ENCODE assay signal across 11 cellular contexts in the genomic region with DNA sequence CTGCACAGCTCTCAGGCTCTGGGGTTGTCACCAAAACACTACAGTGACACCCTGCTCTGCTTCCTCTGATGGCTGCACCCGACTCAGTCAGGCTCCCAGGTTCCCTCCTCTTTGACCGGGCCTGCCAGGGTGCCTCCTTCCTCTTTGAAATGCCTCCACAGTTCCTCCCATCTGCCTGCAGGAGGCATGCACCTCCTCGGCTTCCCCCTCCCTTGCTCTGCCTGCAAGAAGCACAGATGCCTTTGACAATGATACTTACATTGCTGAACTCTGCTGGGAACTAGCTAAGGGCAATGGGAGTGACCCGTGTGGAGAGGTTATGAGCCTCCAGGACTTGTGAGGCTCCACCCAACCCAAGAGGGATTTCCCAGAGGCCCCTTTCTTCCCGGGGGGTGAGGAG.
DNase-seq lines count a peak whose midpoint lies in the region; ATAC-seq and TF ChIP-seq lines count a peak whose summit lies in the region.
"Had no signal": no experiment of that assay in that cellular context is flagged by ENCODE, and none has a peak within 500 bp of the region (broad histone marks: within the 10 kb centered on the region; RNA-seq: fewer than 3 reads in every experiment).

No MANE protein-coding gene starts in this region.

- ATAC-seq in left lung = peak; percentile 61
- ATAC-seq: left ventricle myocardium superior had no signal

- peaks cover 0 to 3% of the 10 kb centered on the region in 2 donors for H3K9me3 ChIP-seq in left lung

- H3K4me1 Mint-ChIP-seq in activated T-cell treated with anti-CD3 and anti-CD28 coated beads, Interleukin-2, amount 50 U/mL, for 24 hours (ENCODE audit: low read depth) = no peaks in the 10 kb centered on the region

- no peaks in the 10 kb centered on the region for H3K36me3 Mint-ChIP-seq in activated T-cell treated with anti-CD3 and anti-CD28 coated beads, Interleukin-2, amount 50 U/mL, for 24 hours (ENCODE audit: low read depth)

- no peaks in the 10 kb centered on the region for H3K9me3 Mint-ChIP-seq in activated T-cell treated with anti-CD3 and anti-CD28 coated beads, Interleukin-2, amount 50 U/mL, for 24 hours

- no peak for TF ChIP-seq CTCF in left lung (IDR thresholded peaks at IDR 0.05)

- no peak overlapping the region for H3K4me3 Mint-ChIP-seq in activated T-cell treated with anti-CD3 and anti-CD28 coated beads, Interleukin-2, amount 50 U/mL, for 24 hours

- H3K27me3 Mint-ChIP-seq in activated T-cell treated with anti-CD3 and anti-CD28 coated beads, Interleukin-2, amount 50 U/mL, for 24 hours = peaks cover 2% of the 10 kb centered on the region

- no peak overlapping the region for H3K27ac ChIP-seq in left lung
- H3K27ac ChIP-seq: dorsolateral prefrontal cortex had no signal

- intact Hi-C loops in left lung (cut with DNase I) = no loop called here

- no peak overlapping the region for H3K4me3 ChIP-seq in left lung
- H3K4me3 ChIP-seq: dorsolateral prefrontal cortex had no signal

- DNase-seq in Caki2 (ENCODE audit: low read depth) (peak; percentile 4), LHCN-M2 (ENCODE audit: low read depth) (peak; percentile 6), cerebellar cortex (ENCODE audit: low spot score) (peak; percentile 72), left lung (no peak), OCI-M2 (lab: John Stamatoyannopoulos, UW; ENCODE audit: unreplicated experiment) (no peak)
- no peak for DNase-seq in activated CD8-positive, alpha-beta memory T cell treated with anti-CD3 and anti-CD28 coated beads, Interleukin-2, amount 50 U/mL, for 48 hours
- no peak for DNase-seq in activated T-cell treated with anti-CD3 and anti-CD28 coated beads, Interleukin-2, amount 50 U/mL, for 24 hours
- DNase-seq in central memory CD4-positive, alpha-beta T cell = no peak
- DNase-seq: DMS153, left ventricle myocardium superior had no signal

- no peaks in the 10 kb centered on the region for H3K4me1 ChIP-seq in left lung

- no peaks in the 10 kb centered on the region for H3K27me3 ChIP-seq in left lung
- H3K27me3 ChIP-seq: dorsolateral prefrontal cortex had no signal

- in situ Hi-C loops in Caki2 (cut with HindIII; ENCODE audit: low pct_unique_long_range_greater_than_20kb, low sequenced_read_pairs) = no loop called here

- H3K36me3 ChIP-seq in left lung = no peaks in the 10 kb centered on the region

- H3K27ac Mint-ChIP-seq in activated T-cell treated with anti-CD3 and anti-CD28 coated beads, Interleukin-2, amount 50 U/mL, for 24 hours = no peak overlapping the region

Comparison
In these comparisons a context has a peak if more than half of its experiments do, and no peak if none do; other contexts are left out.
1. DNase-seq: peak in Caki2 (single experiment), LHCN-M2 (single experiment) and cerebellar cortex (single experiment); none in left lung (0 of 2), activated CD8-positive, alpha-beta memory T cell treated with anti-CD3 and anti-CD28 coated beads, Interleukin-2, amount 50 U/mL, for 48 hours (single experiment), activated T-cell treated with anti-CD3 and anti-CD28 coated beads, Interleukin-2, amount 50 U/mL, for 24 hours (single experiment), OCI-M2 (single experiment) and central memory CD4-positive, alpha-beta T cell (single experiment).